16 cellular contexts compared by ENCODE assay signal in genomic region chr2:75516378-75517122, GRCh38. TPM values are rescaled to one million over a fixed set of nuclear protein-coding genes. Genes with fewer than 3 reads are reported as not detected.
DNase-seq lines count a peak whose midpoint lies in the region; ATAC-seq lines count a peak whose summit lies in the region.
"Had no signal": no experiment of that assay in that cellular context is flagged by ENCODE, and none has a peak within 500 bp of the region (broad histone marks: within the 10 kb centered on the region; RNA-seq: fewer than 3 reads in every experiment).

No MANE protein-coding gene starts in this region.

- H3K4me3 ChIP-seq in SJCRH30 = no peak overlapping the region
- H3K4me3 ChIP-seq: BLaER1 treated with 17β-estradiol and CSF1 and Interleukin-3, amounts not matched to agents 10 nM and 100 nM; sigmoid colon had no signal

- H3K4me1 ChIP-seq in SJCRH30 = no peaks in the 10 kb centered on the region
- H3K4me1 ChIP-seq: BLaER1 treated with 17β-estradiol and CSF1 and Interleukin-3, amounts not matched to agents 10 nM and 100 nM; sigmoid colon had no signal

- H3K27me3 Mint-ChIP-seq in stimulated activated naive B cell treated with anti-CD40 and anti-IgM and Interleukin-4, amounts not matched to agents 10 μg/mL and 1 μg/mL and 100 μg/mL, for 72 hours = peaks cover 14 to 27% of the 10 kb centered on the region in 2 donors
- H3K27me3 Mint-ChIP-seq: stimulated activated naive CD8-positive, alpha-beta T cell treated with anti-CD3 and anti-CD28 coated beads, Interleukin-15, amount 100 ng/mL, for 72 hours had no signal

- peak; percentile 68 for ATAC-seq in HG02610 (IDR thresholded peaks at IDR 0.05; ENCODE audit: unreplicated experiment)
- ATAC-seq in sciatic nerve = peak; percentile 67
- no peak for ATAC-seq in stimulated activated naive B cell treated with anti-CD40 and anti-IgM and Interleukin-4, amounts not matched to agents 10 μg/mL and 1 μg/mL and 100 μg/mL, for 72 hours (replicated peaks)
- ATAC-seq: stimulated activated naive CD8-positive, alpha-beta T cell treated with anti-CD3 and anti-CD28 coated beads, Interleukin-15, amount 100 ng/mL, for 72 hours had no signal

- H3K27me3 ChIP-seq in SJCRH30 = no peaks in the 10 kb centered on the region
- H3K27me3 ChIP-seq: BLaER1 treated with 17β-estradiol and CSF1 and Interleukin-3, amounts not matched to agents 10 nM and 100 nM; brain microvascular endothelial cell; sigmoid colon had no signal

- H3K9me3 Mint-ChIP-seq in stimulated activated naive B cell treated with anti-CD40 and anti-IgM and Interleukin-4, amounts not matched to agents 10 μg/mL and 1 μg/mL and 100 μg/mL, for 72 hours = peaks cover 8 to 12% of the 10 kb centered on the region in 2 donors

- H3K4me3 Mint-ChIP-seq in stimulated activated naive B cell treated with anti-CD40 and anti-IgM and Interleukin-4, amounts not matched to agents 10 μg/mL and 1 μg/mL and 100 μg/mL, for 72 hours = no peak overlapping the region
- H3K4me3 Mint-ChIP-seq: stimulated activated naive CD8-positive, alpha-beta T cell treated with anti-CD3 and anti-CD28 coated beads, Interleukin-15, amount 100 ng/mL, for 72 hours had no signal

- H3K36me3 Mint-ChIP-seq in stimulated activated naive B cell treated with anti-CD40 and anti-IgM and Interleukin-4, amounts not matched to agents 10 μg/mL and 1 μg/mL and 100 μg/mL, for 72 hours = peaks cover 0 to 2% of the 10 kb centered on the region in 2 donors

- no peaks in the 10 kb centered on the region for H3K36me3 ChIP-seq in SJCRH30
- H3K36me3 ChIP-seq: BLaER1 treated with 17β-estradiol and CSF1 and Interleukin-3, amounts not matched to agents 10 nM and 100 nM; sigmoid colon had no signal

- H3K4me1 Mint-ChIP-seq in stimulated activated naive B cell treated with anti-CD40 and anti-IgM and Interleukin-4, amounts not matched to agents 10 μg/mL and 1 μg/mL and 100 μg/mL, for 72 hours = no peaks in the 10 kb centered on the region
- H3K4me1 Mint-ChIP-seq: stimulated activated naive CD8-positive, alpha-beta T cell treated with anti-CD3 and anti-CD28 coated beads, Interleukin-15, amount 100 ng/mL, for 72 hours had no signal

- H3K27ac Mint-ChIP-seq in stimulated activated naive B cell treated with anti-CD40 and anti-IgM and Interleukin-4, amounts not matched to agents 10 μg/mL and 1 μg/mL and 100 μg/mL, for 72 hours = no peak overlapping the region

- peaks cover 10% of the 10 kb centered on the region for H3K9me3 ChIP-seq in SJCRH30 (replicated peaks)

- intact Hi-C loops in sciatic nerve (cut with DNase I) = no loop called here

- H3K27ac ChIP-seq in epithelial cell of prostate (peak overlapping the region; percentile 13), SJCRH30 (no peak overlapping the region)
- H3K27ac ChIP-seq: BLaER1 treated with 17β-estradiol and CSF1 and Interleukin-3, amounts not matched to agents 10 nM and 100 nM; brain microvascular endothelial cell; sigmoid colon had no signal

- DNase-seq in NCI-H2196 (lab: John Stamatoyannopoulos, UW; ENCODE audit: unreplicated experiment) = peak; percentile 36
- peak; percentile 36 for DNase-seq in epithelial cell of prostate (ENCODE audit: low read depth, low spot score)
- DNase-seq in sciatic nerve (ENCODE audit: low spot score) = no peak
- DNase-seq in stimulated activated naive B cell treated with anti-CD40 and anti-IgM and Interleukin-4, amounts not matched to agents 10 μg/mL and 1 μg/mL and 100 μg/mL, for 72 hours = no peak
- no peak for DNase-seq in SJCRH30
- no peak for DNase-seq in H4 (ENCODE audit: low spot score)
- DNase-seq: activated naive CD4-positive, alpha-beta T cell treated with Interleukin-2 at 50 U/mL for 16 hours; brain microvascular endothelial cell; effector memory CD4-positive, alpha-beta T cell; NCI-H526 treated with DMSO at 0.1 percent for 48 hours; SIG-M5; sigmoid colon; stimulated activated naive CD8-positive, alpha-beta T cell treated with anti-CD3 and anti-CD28 coated beads, Interleukin-15, amount 100 ng/mL, for 72 hours had no signal

RNA-seq across cellular contexts. Expression of gene EVA1A, which starts 44.2 kb away (rescaled TPM):
- total RNA-seq in sciatic nerve = 4.8 TPM
- total RNA-seq in SJCRH30 (2014; rRNA removed; shearing (Covaris generic)) = not detected in 2 replicates
- total RNA-seq in H4 (2014; rRNA removed; shearing (Covaris generic)) = 13.8 and 16.6 TPM in 2 replicates
- total RNA-seq: activated CD8-positive, alpha-beta memory T cell treated with anti-CD3 and anti-CD28 coated beads for 36 hours had no signal

Comparison
In these comparisons a context has a peak if more than half of its experiments do, and no peak if none do; other contexts are left out.
1. ATAC-seq: peak in HG02610 (single experiment) and sciatic nerve (single experiment); none in stimulated activated naive B cell treated with anti-CD40 and anti-IgM and Interleukin-4, amounts not matched to agents 10 μg/mL and 1 μg/mL and 100 μg/mL, for 72 hours (0 of 2).
2. DNase-seq: peak in NCI-H2196 (single experiment) and epithelial cell of prostate (single experiment); none in sciatic nerve (single experiment), stimulated activated naive B cell treated with anti-CD40 and anti-IgM and Interleukin-4, amounts not matched to agents 10 μg/mL and 1 μg/mL and 100 μg/mL, for 72 hours (single experiment), SJCRH30 (0 of 2) and H4 (single experiment).